In the genomic region with DNA sequence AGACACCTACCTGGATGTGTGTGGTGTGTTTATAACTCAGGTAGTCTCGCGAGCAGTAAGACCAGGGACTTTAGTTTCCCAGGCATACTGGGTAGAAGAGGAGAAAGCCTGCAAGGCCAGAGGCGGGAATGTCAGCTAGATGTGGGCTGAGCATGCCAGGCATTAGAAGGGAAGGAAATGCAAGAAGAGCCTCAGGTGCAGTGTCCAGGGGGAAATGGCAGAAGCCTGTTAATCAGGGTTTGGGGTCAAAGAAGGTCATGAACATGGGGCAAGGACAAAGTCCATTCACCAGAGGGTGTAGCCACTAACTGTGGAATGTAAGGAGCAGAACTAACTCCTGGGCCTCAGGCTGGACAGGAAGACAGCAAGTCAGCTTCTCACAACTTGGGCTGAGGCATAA, we compare ENCODE assay signal across 17 cellular contexts.
DNase-seq lines count a peak whose midpoint lies in the region; ATAC-seq, FAIRE-seq and TF ChIP-seq lines count a peak whose summit lies in the region.
"Had no signal": no experiment of that assay in that cellular context is flagged by ENCODE, and none has a peak within 500 bp of the region (broad histone marks: within the 10 kb centered on the region; RNA-seq: fewer than 3 reads in every experiment).

No MANE protein-coding gene starts in this region.

- CTCF ChIA-PET in Calu3 (lab: Charles Lee) = no interaction called here

- H3K9me3 ChIP-seq in small intestine (ENCODE audit: control insufficient read depth, low read depth) (no peaks in the 10 kb centered on the region), tibial artery (no peaks in the 10 kb centered on the region)
- H3K9me3 ChIP-seq: BLaER1 had no signal

- H3K27me3 Mint-ChIP-seq in Calu3 (ENCODE audit: unreplicated experiment) = no peaks in the 10 kb centered on the region
- peaks cover 16% of the 10 kb centered on the region for H3K27me3 Mint-ChIP-seq in central memory CD8-positive, alpha-beta T cell
- no peaks in the 10 kb centered on the region for H3K27me3 Mint-ChIP-seq in activated CD4-positive, alpha-beta T cell treated with anti-CD3 and anti-CD28 coated beads, Interleukin-2, amount 10 ng/mL, durations not matched to agents 24 days and 14 days

- H3K4me1 ChIP-seq in small intestine (ENCODE audit: control insufficient read depth in 2 of 2, insufficient read depth in 1 of 2, low read depth in 1 of 2, low read length in 1 of 2) (no peaks in the 10 kb centered on the region), tibial artery (peaks cover 0 to 20% (median 5%) of the 10 kb centered on the region in 4 donors)
- H3K4me1 ChIP-seq: BLaER1 had no signal

- H3K4me1 Mint-ChIP-seq in Calu3 (ENCODE audit: low read depth, unreplicated experiment) = peaks cover 20% of the 10 kb centered on the region
- no peaks in the 10 kb centered on the region for H3K4me1 Mint-ChIP-seq in central memory CD8-positive, alpha-beta T cell
- H3K4me1 Mint-ChIP-seq in activated CD4-positive, alpha-beta T cell treated with anti-CD3 and anti-CD28 coated beads, Interleukin-2, amount 10 ng/mL, durations not matched to agents 24 days and 14 days = no peaks in the 10 kb centered on the region
- H3K4me1 Mint-ChIP-seq: CD8-positive, alpha-beta memory T cell had no signal

- no peak for ATAC-seq in central memory CD8-positive, alpha-beta T cell (replicated peaks; ENCODE audit: extremely low read depth, poor library complexity, severe bottlenecking)

- TF ChIP-seq CTCF in Calu3 (IDR thresholded peaks at IDR 0.05; ENCODE audit: unreplicated experiment) (no peak), tibial artery (IDR thresholded peaks at IDR 0.05) (no peak)

- no peaks in the 10 kb centered on the region for H3K9me3 Mint-ChIP-seq in Calu3 (ENCODE audit: low read depth, unreplicated experiment)
- peaks cover 6% of the 10 kb centered on the region for H3K9me3 Mint-ChIP-seq in central memory CD8-positive, alpha-beta T cell
- peaks cover 7% of the 10 kb centered on the region for H3K9me3 Mint-ChIP-seq in activated CD4-positive, alpha-beta T cell treated with anti-CD3 and anti-CD28 coated beads, Interleukin-2, amount 10 ng/mL, durations not matched to agents 24 days and 14 days

- no TSS peak for BruUV-seq in Calu3 (replicated peaks; lab: Mats Ljungman, UMichigan)

- intact Hi-C loops in Calu3 (cut with micrococcal nuclease; ENCODE audit: unreplicated experiment) = no loop called here
- intact Hi-C loops in activated CD4-positive, alpha-beta T cell treated with anti-CD3 and anti-CD28 coated beads, Interleukin-2, amount 10 ng/mL, durations not matched to agents 24 days and 14 days (cut with micrococcal nuclease) = no loop called here
- intact Hi-C loops in tibial artery (cut with DNase I; ENCODE audit: low total_unique reads) = no loop called here

- H3K4me3 Mint-ChIP-seq in Calu3 (ENCODE audit: low read depth, unreplicated experiment) = no peak overlapping the region
- H3K4me3 Mint-ChIP-seq in central memory CD8-positive, alpha-beta T cell = no peak overlapping the region
- H3K4me3 Mint-ChIP-seq in activated CD4-positive, alpha-beta T cell treated with anti-CD3 and anti-CD28 coated beads, Interleukin-2, amount 10 ng/mL, durations not matched to agents 24 days and 14 days = no peak overlapping the region
- H3K4me3 Mint-ChIP-seq: CD8-positive, alpha-beta memory T cell; HFFc6 had no signal

- H3K27me3 ChIP-seq in small intestine (ENCODE audit: control insufficient read depth in 2 of 2, insufficient read depth in 2 of 2, low read length in 2 of 2) (no peaks in the 10 kb centered on the region), tibial artery (no peaks in the 10 kb centered on the region)
- H3K27me3 ChIP-seq: BLaER1 had no signal

- WGBS in small intestine, 3 donors = 83 to 90% (median 87%) methylated on average over 3 of the region's 3 CpGs

- DNase-seq in Calu3 (peak; percentile 9), mucosa of gallbladder (ENCODE audit: low spot score) (peak; percentile 37), small intestine (peak; percentile 32), GF-D8 (lab: John Stamatoyannopoulos, UW) (no peak), tibial artery (no peak), GM19240 (ENCODE audit: insufficient read length, low spot score) (no peak)
- DNase-seq in central memory CD8-positive, alpha-beta T cell (ENCODE audit: low spot score in 2 of 2) = no peak
- no peak for DNase-seq in activated CD4-positive, alpha-beta T cell treated with anti-CD3 and anti-CD28 coated beads, Interleukin-2, amount 10 ng/mL, durations not matched to agents 24 days and 14 days
- DNase-seq: 8988T; AML-193; CD8-positive, alpha-beta memory T cell; DMS 273 treated with DMSO at 0.1 percent for 48 hours; HCEC 1CT; HFFc6 had no signal

- H3K4me3 ChIP-seq in small intestine (ENCODE audit: low read depth in 1 of 2, low read length in 2 of 2) (no peak overlapping the region), tibial artery (no peak overlapping the region)
- H3K4me3 ChIP-seq: BLaER1 had no signal

- no peaks in the 10 kb centered on the region for H3K36me3 ChIP-seq in small intestine (ENCODE audit: control insufficient read depth in 2 of 2, insufficient read depth in 2 of 2, low read length in 2 of 2)
- H3K36me3 ChIP-seq in tibial artery = no peaks in the 10 kb centered on the region
- H3K36me3 ChIP-seq: BLaER1 had no signal

- no peaks in the 10 kb centered on the region for H3K36me3 Mint-ChIP-seq in Calu3 (ENCODE audit: insufficient read depth, unreplicated experiment)
- no peaks in the 10 kb centered on the region for H3K36me3 Mint-ChIP-seq in central memory CD8-positive, alpha-beta T cell (ENCODE audit: insufficient read depth)
- H3K36me3 Mint-ChIP-seq in activated CD4-positive, alpha-beta T cell treated with anti-CD3 and anti-CD28 coated beads, Interleukin-2, amount 10 ng/mL, durations not matched to agents 24 days and 14 days (ENCODE audit: low read depth) = no peaks in the 10 kb centered on the region
- H3K36me3 Mint-ChIP-seq: CD8-positive, alpha-beta memory T cell had no signal

- H3K27ac Mint-ChIP-seq in Calu3 (ENCODE audit: unreplicated experiment) = no peak overlapping the region
- peak overlapping the region; percentile 23 for H3K27ac Mint-ChIP-seq in central memory CD8-positive, alpha-beta T cell (ENCODE audit: low read depth)
- H3K27ac Mint-ChIP-seq in activated CD4-positive, alpha-beta T cell treated with anti-CD3 and anti-CD28 coated beads, Interleukin-2, amount 10 ng/mL, durations not matched to agents 24 days and 14 days = no peak overlapping the region
- H3K27ac Mint-ChIP-seq: CD8-positive, alpha-beta memory T cell; HFFc6 had no signal

- H3K27ac ChIP-seq in small intestine (ENCODE audit: low read depth in 1 of 2, low read length in 1 of 2) (no peak overlapping the region), tibial artery (peak overlapping the region in 1 of 2 donors; percentile 42)
- H3K27ac ChIP-seq: BLaER1 had no signal

- no peak for FAIRE-seq in small intestine (lab: Jason Lieb, UNC)
- FAIRE-seq: G401.6, GM12892 had no signal

Comparison
In these comparisons a context has a peak if more than half of its experiments do, and no peak if none do; other contexts are left out.
1. DNase-seq: peak in Calu3 (single experiment), mucosa of gallbladder (single experiment) and small intestine (single experiment); none in central memory CD8-positive, alpha-beta T cell (0 of 2), activated CD4-positive, alpha-beta T cell treated with anti-CD3 and anti-CD28 coated beads, Interleukin-2, amount 10 ng/mL, durations not matched to agents 24 days and 14 days (single experiment), GF-D8 (single experiment), tibial artery (0 of 2) and GM19240 (single experiment).